Comparison of ENCODE assay signal across 15 cellular contexts in the genomic region with DNA sequence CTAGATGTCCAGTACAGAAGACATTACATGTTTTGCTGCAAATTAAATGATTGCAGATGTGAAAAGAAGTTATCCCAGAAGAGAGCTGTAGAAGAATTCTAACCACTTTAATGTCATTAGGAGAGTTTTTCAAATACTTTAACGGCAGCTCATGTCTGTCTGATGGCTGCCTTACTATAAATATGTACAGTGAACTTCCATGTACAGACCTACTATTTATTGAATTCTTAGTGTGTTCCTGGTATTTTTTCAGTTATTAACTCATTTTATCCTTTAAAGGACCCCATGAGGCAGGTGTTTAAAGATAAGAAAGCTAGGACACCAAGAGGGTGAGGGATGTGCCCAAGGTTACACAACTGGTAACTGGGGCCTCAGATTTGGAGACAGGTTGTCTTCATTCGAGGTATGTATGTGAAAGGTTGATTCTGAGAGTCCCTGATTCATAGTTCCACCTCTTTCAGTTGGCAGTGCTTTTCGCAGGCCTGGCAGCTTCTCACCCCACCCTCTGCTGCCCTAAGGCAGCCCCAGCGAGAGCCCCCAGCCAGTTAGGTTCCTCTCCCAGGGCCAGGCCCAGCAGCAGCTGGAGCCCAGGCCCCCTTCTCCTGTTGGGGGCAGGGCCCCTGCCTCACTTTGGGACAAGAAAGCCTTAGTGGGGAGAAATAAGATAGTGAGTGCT.
DNase-seq lines count a peak whose midpoint lies in the region; ATAC-seq and TF ChIP-seq lines count a peak whose summit lies in the region.
"Had no signal": no experiment of that assay in that cellular context is flagged by ENCODE, and none has a peak within 500 bp of the region (broad histone marks: within the 10 kb centered on the region; RNA-seq: fewer than 3 reads in every experiment).

No MANE protein-coding gene starts in this region.

- CTCF ChIA-PET in MCF 10A (lab: Yijun Ruan, JAX) (interaction anchor here (0.7 to 0.9 kb wide), 3 partner anchors 11 to 1331 kb away, joined by 3 to 4 read pairs (median 3); no protein-coding TSS in a partner anchor), mammary epithelial cell (lab: Charles Lee; ENCODE audit: low non-redundant PET) (no interaction called here)

- no peaks in the 10 kb centered on the region for H3K27me3 ChIP-seq in mammary epithelial cell (ENCODE audit: insufficient read depth, low read length)
- no peaks in the 10 kb centered on the region for H3K27me3 ChIP-seq in lung (ENCODE audit: control insufficient read depth, insufficient read depth)
- H3K27me3 ChIP-seq in esophagus squamous epithelium = no peaks in the 10 kb centered on the region
- H3K27me3 ChIP-seq: pancreas had no signal

- H3K4me1 Mint-ChIP-seq in MCF 10A (ENCODE audit: insufficient read depth, unreplicated experiment) = no peaks in the 10 kb centered on the region
- H3K4me1 Mint-ChIP-seq in type B pancreatic cell (ENCODE audit: unreplicated experiment) = peaks cover 20% of the 10 kb centered on the region
- peaks cover 2% of the 10 kb centered on the region for H3K4me1 Mint-ChIP-seq in activated T-helper 2 cell treated with anti-CD3 and anti-CD28 coated beads, Interferon-gamma antibody, Interleukin-2, Interleukin-4, amounts not matched to agents 10 μg/mL and 5 μg/mL and 100 μg/mL, durations not matched to agents 14 hours and 24 hours and 36 hours (ENCODE audit: low read depth)

- no peaks in the 10 kb centered on the region for H3K4me1 ChIP-seq in mammary epithelial cell (ENCODE audit: insufficient read depth, low read length)
- H3K4me1 ChIP-seq in lung (ENCODE audit: control insufficient read depth in 2 of 2, insufficient read depth in 2 of 2, low read length in 2 of 2) = peaks cover 3 to 32% of the 10 kb centered on the region in 2 donors
- peaks cover 0 to 28% (median 12%) of the 10 kb centered on the region in 3 donors for H3K4me1 ChIP-seq in esophagus squamous epithelium

- H3K4me2 ChIP-seq in mammary epithelial cell (ENCODE audit: insufficient read depth, low read depth, low read length) = no peak overlapping the region

- H3K9me3 Mint-ChIP-seq in MCF 10A (ENCODE audit: unreplicated experiment) (no peaks in the 10 kb centered on the region), type B pancreatic cell (peaks cover 4% of the 10 kb centered on the region)
- peaks cover 29% of the 10 kb centered on the region for H3K9me3 Mint-ChIP-seq in activated T-helper 2 cell treated with anti-CD3 and anti-CD28 coated beads, Interferon-gamma antibody, Interleukin-2, Interleukin-4, amounts not matched to agents 10 μg/mL and 5 μg/mL and 100 μg/mL, durations not matched to agents 14 hours and 24 hours and 36 hours
- H3K9me3 Mint-ChIP-seq: immature natural killer cell had no signal

- H3K27ac Mint-ChIP-seq in MCF 10A (ENCODE audit: low read depth, unreplicated experiment) (no peak overlapping the region), type B pancreatic cell (peak overlapping the region; percentile 60)
- H3K27ac Mint-ChIP-seq in activated T-helper 2 cell treated with anti-CD3 and anti-CD28 coated beads, Interferon-gamma antibody, Interleukin-2, Interleukin-4, amounts not matched to agents 10 μg/mL and 5 μg/mL and 100 μg/mL, durations not matched to agents 14 hours and 24 hours and 36 hours = no peak overlapping the region

- in situ Hi-C loops in mammary epithelial cell (cut with MboI; ENCODE audit: low sequenced_read_pairs in 2 of 2) = no loop called here

- DNase-seq in MCF 10A (ENCODE audit: unreplicated experiment) (peak; percentile 27), mammary epithelial cell (no peak), epithelial cell of prostate (ENCODE audit: low read depth, low spot score) (no peak), lung (ENCODE audit: low spot score) (peak; percentile 19), type B pancreatic cell (ENCODE audit: extremely low spot score, unreplicated experiment) (no peak), esophagus squamous epithelium (lab: John Stamatoyannopoulos, UW) (no peak), ureter (ENCODE audit: low spot score) (no peak)
- no peak for DNase-seq in activated T-helper 2 cell treated with anti-CD3 and anti-CD28 coated beads, Interferon-gamma antibody, Interleukin-2, Interleukin-4, amounts not matched to agents 10 μg/mL and 5 μg/mL and 100 μg/mL, durations not matched to agents 14 hours and 24 hours and 36 hours (ENCODE audit: low spot score)
- DNase-seq: activated effector memory CD4-positive, alpha-beta T cell treated with Interleukin-2 at 50 U/mL for 16 hours; COR-L47; GDM1; immature natural killer cell; midbrain; NCI-H1417 treated with DMSO at 0.1 percent for 48 hours; pancreas had no signal

- H3K9me3 ChIP-seq in mammary epithelial cell (replicated peaks; ENCODE audit: insufficient read depth, low read length) (no peaks in the 10 kb centered on the region), lung (ENCODE audit: control insufficient read depth in 2 of 2, insufficient read depth in 1 of 2, low read length in 1 of 2) (no peaks in the 10 kb centered on the region), esophagus squamous epithelium (no peaks in the 10 kb centered on the region)
- H3K9me3 ChIP-seq: pancreas had no signal

- no peaks in the 10 kb centered on the region for H3K27me3 Mint-ChIP-seq in MCF 10A (ENCODE audit: insufficient read depth, unreplicated experiment)
- H3K27me3 Mint-ChIP-seq in type B pancreatic cell = no peaks in the 10 kb centered on the region
- no peaks in the 10 kb centered on the region for H3K27me3 Mint-ChIP-seq in activated T-helper 2 cell treated with anti-CD3 and anti-CD28 coated beads, Interferon-gamma antibody, Interleukin-2, Interleukin-4, amounts not matched to agents 10 μg/mL and 5 μg/mL and 100 μg/mL, durations not matched to agents 14 hours and 24 hours and 36 hours (ENCODE audit: low read depth)

- no peak overlapping the region for H2AFZ ChIP-seq in mammary epithelial cell (ENCODE audit: low read depth, low read length)

- H3K4me3 Mint-ChIP-seq in MCF 10A (ENCODE audit: unreplicated experiment) = no peak overlapping the region
- no peak overlapping the region for H3K4me3 Mint-ChIP-seq in type B pancreatic cell
- H3K4me3 Mint-ChIP-seq in activated T-helper 2 cell treated with anti-CD3 and anti-CD28 coated beads, Interferon-gamma antibody, Interleukin-2, Interleukin-4, amounts not matched to agents 10 μg/mL and 5 μg/mL and 100 μg/mL, durations not matched to agents 14 hours and 24 hours and 36 hours (ENCODE audit: low read depth) = no peak overlapping the region
- H3K4me3 Mint-ChIP-seq: immature natural killer cell had no signal

- 59% methylated on average over 4 of the region's 4 CpGs for WGBS in mammary epithelial cell (ENCODE audit: low coverage, missing lambda C conversion rate)
- 67 to 93% methylated on average over 4 of the region's 4 CpGs for WGBS in lung, 2 donors
- WGBS in esophagus squamous epithelium, 2 donors = 68 to 73% methylated on average over 2 to 4 of the region's 4 CpGs

- peaks cover 36% of the 10 kb centered on the region for H3K79me2 ChIP-seq in mammary epithelial cell (ENCODE audit: insufficient read depth, low read length)

- H3K4me3 ChIP-seq in mammary epithelial cell (replicated peaks in 1 of 3; ENCODE audit: insufficient read depth in 1 of 3, low read depth in 2 of 3, low read length in 3 of 3) (no peak overlapping the region), lung (no peak overlapping the region), esophagus squamous epithelium (no peak overlapping the region)
- H3K4me3 ChIP-seq: pancreas had no signal

- POLR2A ChIA-PET in MCF 10A (lab: Yijun Ruan, JAX) = interaction anchor here (0.7 kb wide), 1 partner anchor 1300 kb away, joined by 3 read pairs; no protein-coding TSS in a partner anchor

- H3K36me3 Mint-ChIP-seq in MCF 10A (ENCODE audit: insufficient read depth, unreplicated experiment) = peaks cover 51% of the 10 kb centered on the region
- peaks cover 66% of the 10 kb centered on the region for H3K36me3 Mint-ChIP-seq in type B pancreatic cell
- peaks cover 78% of the 10 kb centered on the region for H3K36me3 Mint-ChIP-seq in activated T-helper 2 cell treated with anti-CD3 and anti-CD28 coated beads, Interferon-gamma antibody, Interleukin-2, Interleukin-4, amounts not matched to agents 10 μg/mL and 5 μg/mL and 100 μg/mL, durations not matched to agents 14 hours and 24 hours and 36 hours (ENCODE audit: low read depth)

- TF ChIP-seq POLR2A in esophagus squamous epithelium (IDR thresholded peaks at IDR 0.05) = no peak

- H3K36me3 ChIP-seq in mammary epithelial cell (ENCODE audit: insufficient read depth, low read length) (peaks cover 3% of the 10 kb centered on the region), lung (ENCODE audit: control insufficient read depth in 2 of 2, insufficient read depth in 2 of 2, low read length in 2 of 2) (peaks cover 10 to 19% of the 10 kb centered on the region in 2 donors), esophagus squamous epithelium (peaks cover 0 to 83% (median 0%) of the 10 kb centered on the region in 3 donors)
- H3K36me3 ChIP-seq: pancreas had no signal

- no peaks in the 10 kb centered on the region for H4K20me1 ChIP-seq in mammary epithelial cell (ENCODE audit: insufficient read depth, low read length)

- H3K9ac ChIP-seq in mammary epithelial cell (ENCODE audit: insufficient read depth, low read length) = no peak overlapping the region

- TF ChIP-seq CTCF in MCF 10A (IDR thresholded peaks at IDR 0.05; ENCODE audit: unreplicated experiment) (no peak), mammary epithelial cell (conservative IDR thresholded peaks at IDR 0.05 in 1 of 2, IDR thresholded peaks at IDR 0.05 in 1 of 2; ENCODE audit: extremely low read depth in 1 of 2, insufficient read depth in 1 of 2, low read depth in 1 of 2, low read length in 2 of 2) (no peak), lung (IDR thresholded peaks at IDR 0.05; ENCODE audit: control extremely low read depth, extremely low read depth) (no peak), type B pancreatic cell (conservative IDR thresholded peaks at IDR 0.05) (no peak), esophagus squamous epithelium (IDR thresholded peaks at IDR 0.05) (no peak)

- H3K27ac ChIP-seq in mammary epithelial cell (ENCODE audit: insufficient read depth, low read depth, low read length) (no peak overlapping the region), epithelial cell of prostate (peak overlapping the region; percentile 21), lung (ENCODE audit: low read depth in 1 of 2, low read length in 1 of 2) (peak overlapping the region in 1 of 2 donors; percentile 66), esophagus squamous epithelium (peak overlapping the region in 2 of 4 donors; percentile 34 to 38)
- H3K27ac ChIP-seq: pancreas had no signal

- intact Hi-C loops in MCF 10A (cut with micrococcal nuclease) (no loop called here), mammary epithelial cell (cut with micrococcal nuclease) (no loop called here), esophagus squamous epithelium (cut with DNase I) (no loop called here)
- intact Hi-C loops in activated T-helper 2 cell treated with anti-CD3 and anti-CD28 coated beads, Interferon-gamma antibody, Interleukin-2, Interleukin-4, amounts not matched to agents 10 μg/mL and 5 μg/mL and 100 μg/mL, durations not matched to agents 14 hours and 24 hours and 36 hours (cut with micrococcal nuclease) = no loop called here

- ATAC-seq in lung (ENCODE audit: insufficient read depth, low FRiP score) = no peak
- ATAC-seq: pancreas had no signal

- dilution Hi-C loops in mammary epithelial cell (cut with HindIII; ENCODE audit: low sequenced_read_pairs) = no loop called here

- BruUV-seq in MCF 10A (replicated peaks; lab: Mats Ljungman, UMichigan) (no TSS peak), mammary epithelial cell (replicated peaks; lab: Mats Ljungman, UMichigan) (no TSS peak)

Comparison
In these comparisons a context has a peak if more than half of its experiments do, and no peak if none do; other contexts are left out.
1. DNase-seq: peak in MCF 10A (single experiment) and lung (single experiment); none in mammary epithelial cell (single experiment), epithelial cell of prostate (single experiment), type B pancreatic cell (single experiment), esophagus squamous epithelium (single experiment), ureter (single experiment) and activated T-helper 2 cell treated with anti-CD3 and anti-CD28 coated beads, Interferon-gamma antibody, Interleukin-2, Interleukin-4, amounts not matched to agents 10 μg/mL and 5 μg/mL and 100 μg/mL, durations not matched to agents 14 hours and 24 hours and 36 hours (single experiment).